17 cellular contexts compared by ENCODE assay signal in the genomic region with DNA sequence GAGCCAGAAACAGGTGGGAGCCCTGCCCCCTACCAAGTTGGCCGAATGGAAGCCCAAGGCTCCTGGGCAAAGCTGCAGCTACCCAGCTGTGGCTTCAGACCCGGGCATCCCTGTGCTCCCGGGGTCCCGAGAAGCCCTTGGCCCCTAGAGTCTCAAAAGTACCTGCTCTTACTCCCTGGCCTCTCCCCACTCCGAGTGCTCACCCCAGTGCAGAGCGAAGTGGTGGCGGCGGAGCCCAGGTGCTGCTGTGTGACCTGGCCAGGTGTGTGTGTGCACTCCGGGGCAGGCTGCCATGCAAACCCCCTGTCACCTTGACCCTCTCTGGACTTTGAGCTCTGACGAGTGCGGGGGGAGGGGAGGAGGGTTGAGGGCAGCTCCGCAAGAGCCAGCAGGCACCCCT.
DNase-seq lines count a peak whose midpoint lies in the region; ATAC-seq, FAIRE-seq and TF ChIP-seq lines count a peak whose summit lies in the region.
"Had no signal": no experiment of that assay in that cellular context is flagged by ENCODE, and none has a peak within 500 bp of the region (broad histone marks: within the 10 kb centered on the region; RNA-seq: fewer than 3 reads in every experiment).

No MANE protein-coding gene starts in this region.

- no peak overlapping the region for H2BK12ac ChIP-seq in H1 (ENCODE audit: low read depth, low read length)

- no peak overlapping the region for H3K56ac ChIP-seq in H1 (replicated peaks; ENCODE audit: insufficient read length, low read depth, low read length)

- H3K27ac ChIP-seq in H1 (ENCODE audit: low read depth, low read length): no peak overlapping the region
- H3K27ac ChIP-seq: 22Rv1, BLaER1 had no signal

- no peak for TF ChIP-seq EP300 in H1 (IDR thresholded peaks at IDR 0.05; ENCODE audit: borderline replicate concordance in 1 of 2, low read depth in 2 of 2, low read length in 2 of 2)

- DNase-seq in DMS 273 (lab: John Stamatoyannopoulos, UW; ENCODE audit: unreplicated experiment) (peak; percentile 30), DMS 273 treated with DMSO at 0.1 percent for 48 hours (lab: John Stamatoyannopoulos, UW) (no peak), H1 (ENCODE audit: low read depth in 1 of 2, low spot score in 2 of 2) (no peak), mesenteric fat pad (ENCODE audit: low spot score) (peak; percentile 71), sciatic nerve (ENCODE audit: low spot score) (no peak), NCI-H774 (lab: John Stamatoyannopoulos, UW) (no peak), NCI-H524 treated with DMSO at 0.1 percent for 48 hours (lab: John Stamatoyannopoulos, UW) (no peak), AG20443 (ENCODE audit: low spot score) (no peak)
- DNase-seq: AML-193; Caco-2; CD8-positive, alpha-beta memory T cell; HFFc6 had no signal

- 90% methylated on average over 12 of the region's 12 CpGs; no CpG with 5 or more reads in 1 of the 2 experiments for WGBS in H1 (ENCODE audit: extremely low coverage in 1 of 2, insufficient coverage in 1 of 2, insufficient read length in 1 of 2, insufficient replicate concordance in 2 of 2, low coverage in 1 of 2, low lambda C conversion rate in 2 of 2, missing lambda C conversion rate in 1 of 2), 2 experiments

- no peaks in the 10 kb centered on the region for H3K79me1 ChIP-seq in H1 (ENCODE audit: low read depth, low read length)

- H3K4me3 ChIP-seq in H1 (ENCODE audit: extremely low read depth in 1 of 4, insufficient read depth in 2 of 4, low read depth in 3 of 4, low read length in 4 of 4): no peak overlapping the region
- H3K4me3 ChIP-seq: BLaER1, GM12878, GM23338, HAP-1 had no signal

- no peaks in the 10 kb centered on the region for H4K20me1 ChIP-seq in H1 (replicated peaks in 1 of 2; ENCODE audit: control insufficient read depth in 1 of 2, insufficient read depth in 2 of 2, low read length in 2 of 2)
- H4K20me1 ChIP-seq: BLaER1 had no signal

- H2AFZ ChIP-seq in H1 (ENCODE audit: low read length): no peak overlapping the region
- H2AFZ ChIP-seq: GM23338 had no signal

- TF ChIP-seq RAD21 in H1 (IDR thresholded peaks at IDR 0.05 in 1 of 2, conservative IDR thresholded peaks at IDR 0.05 in 1 of 2; ENCODE audit: low read depth in 2 of 2, low read length in 2 of 2): no peak

- no peak for TF ChIP-seq CTCF in H1 (IDR thresholded peaks at IDR 0.05; ENCODE audit: control extremely low read depth in 1 of 3, insufficient read depth in 1 of 3, low read depth in 1 of 3, low read length in 3 of 3)

- H2BK5ac ChIP-seq in H1 (ENCODE audit: low read depth, low read length): no peak overlapping the region

- TF ChIP-seq POLR2A in H1 (IDR thresholded peaks at IDR 0.05; ENCODE audit: control extremely low read depth in 1 of 2, low read depth in 2 of 2, low read length in 2 of 2): no peak

- no peak overlapping the region; the same call in 1 of the 2 replicates for H4K8ac ChIP-seq in H1 (ENCODE audit: extremely low read depth, insufficient read depth, low read length)

- H3K4me1 ChIP-seq in H1 (replicated peaks in 1 of 4; ENCODE audit: control insufficient read depth in 3 of 4, insufficient read depth in 4 of 4, low read length in 3 of 4): no peaks in the 10 kb centered on the region
- H3K4me1 ChIP-seq: BLaER1, Caco-2 had no signal

- H3K23me2 ChIP-seq in H1 (ENCODE audit: low read depth, low read length): no peaks in the 10 kb centered on the region

- no peak overlapping the region for H2AK5ac ChIP-seq in H1 (ENCODE audit: low read depth, low read length)

- no peak overlapping the region for H3K4me2 ChIP-seq in H1 (ENCODE audit: insufficient read depth in 1 of 2, low read depth in 2 of 2, low read length in 2 of 2)
- H3K4me2 ChIP-seq: BLaER1, GM23338 had no signal

- H3K9me3 ChIP-seq in H1 (ENCODE audit: insufficient read depth in 2 of 2, low read depth in 1 of 2, low read length in 1 of 2): no peaks in the 10 kb centered on the region
- H3K9me3 ChIP-seq: Caco-2, HAP-1 had no signal

- no peak overlapping the region for H3K9ac ChIP-seq in H1 (replicated peaks in 1 of 4; ENCODE audit: extremely low read depth in 1 of 4, low read depth in 3 of 4, low read length in 3 of 4)
- H3K9ac ChIP-seq: BLaER1 had no signal

- H3K14ac ChIP-seq in H1 (ENCODE audit: insufficient read length): no peak overlapping the region

- no peak overlapping the region for H2BK15ac ChIP-seq in H1 (ENCODE audit: low read length)

- no peaks in the 10 kb centered on the region for H3K79me2 ChIP-seq in H1 (ENCODE audit: control insufficient read depth in 1 of 2, insufficient read depth in 2 of 2, low read length in 2 of 2)

- no peak overlapping the region for H3K18ac ChIP-seq in H1 (ENCODE audit: extremely low read depth, low read length)

- no peaks in the 10 kb centered on the region for H3K36me3 ChIP-seq in H1 (ENCODE audit: control insufficient read depth in 2 of 4, insufficient read depth in 4 of 4, low read length in 3 of 4)
- H3K36me3 ChIP-seq: BLaER1, HAP-1 had no signal

- ATAC-seq in sciatic nerve: peak; percentile 41
- ATAC-seq: GM12878, GM23338 had no signal

- no peak overlapping the region for H3K23ac ChIP-seq in H1 (ENCODE audit: insufficient read length)

- H2BK120ac ChIP-seq in H1 (replicated peaks; ENCODE audit: low read depth, low read length): no peak overlapping the region

- POLR2A ChIA-PET in H1 (lab: Charles Lee; ENCODE audit: partially characterized antibody): no interaction called here

- CTCF ChIA-PET in H1 (lab: Charles Lee; ENCODE audit: partially characterized antibody): interaction anchor here (2.0 kb wide), 1 partner anchor 9 kb away, joined by 9 read pairs; no protein-coding TSS in a partner anchor

- no peak overlapping the region for H4K5ac ChIP-seq in H1 (ENCODE audit: insufficient read length, low read depth, low read length)

- no peak overlapping the region for H2BK20ac ChIP-seq in H1 (ENCODE audit: low read length)

- no peak overlapping the region for H3K4ac ChIP-seq in H1 (replicated peaks; ENCODE audit: insufficient read length, low read depth, low read length)

- H3K27me3 ChIP-seq in H1 (replicated peaks in 1 of 4; ENCODE audit: control insufficient read depth in 3 of 4, extremely low read depth in 1 of 4, insufficient read depth in 3 of 4, low read length in 3 of 4): no peaks in the 10 kb centered on the region
- H3K27me3 ChIP-seq: BLaER1 had no signal

- peak overlapping the region; percentile 27 for H4K91ac ChIP-seq in H1 (replicated peaks; ENCODE audit: insufficient read length, low read length)

- FAIRE-seq in H1 (lab: Jason Lieb, UNC): no peak
- FAIRE-seq: GM12878 had no signal

- intact Hi-C loops in sciatic nerve (cut with DNase I): no loop called here

TF ChIP-seq in H1, 55 proteins besides CTCF, POLR2A, EP300 and RAD21:
- TF ChIP-seq GABPA (IDR thresholded peaks at IDR 0.05; ENCODE audit: borderline replicate concordance, insufficient read depth, low read length) (no peak), ATF2 (IDR thresholded peaks at IDR 0.05; ENCODE audit: low read length) (no peak), YY1 (IDR thresholded peaks at IDR 0.05; ENCODE audit: low read depth, low read length) (no peak)

Comparison
In these comparisons a context has a peak if more than half of its experiments do, and no peak if none do; other contexts are left out.
1. DNase-seq: peak in DMS 273 (single experiment) and mesenteric fat pad (single experiment); none in DMS 273 treated with DMSO at 0.1 percent for 48 hours (single experiment), H1 (0 of 2), sciatic nerve (single experiment), NCI-H774 (single experiment), NCI-H524 treated with DMSO at 0.1 percent for 48 hours (single experiment) and AG20443 (single experiment).